In genomic region chr22:27578937-27579617, GRCh38 we compare ENCODE assay signal across 15 cellular contexts.
"Had no signal": no experiment of that assay in that cellular context is flagged by ENCODE, and none has a peak within 500 bp of the region (broad histone marks: within the 10 kb centered on the region; RNA-seq: fewer than 3 reads in every experiment).

No MANE protein-coding gene starts in this region.

- H3K4me1 ChIP-seq: adrenal gland, upper lobe of right lung had no signal

- H3K27ac ChIP-seq: adrenal gland, testis, upper lobe of right lung had no signal

- ATAC-seq: activated T-helper 17 cell treated with anti-CD3 and anti-CD28 coated beads, Interleukin-2, amount 50 U/mL, for 72 hours; natural killer cell; stimulated activated naive CD8-positive, alpha-beta T cell treated with anti-CD3 and anti-CD28 coated beads, Interleukin-15, amount 100 ng/mL, for 72 hours; upper lobe of right lung had no signal

- H3K36me3 ChIP-seq: adrenal gland, upper lobe of right lung had no signal

- H3K4me3 ChIP-seq: adrenal gland, testis, upper lobe of right lung had no signal

- H3K27me3 ChIP-seq: testis had no signal

- DNase-seq: activated B cell treated with CpG ODN at 0.5 μM for 24 hours; activated CD4-positive, alpha-beta T cell treated with anti-CD3 and anti-CD28 coated beads, Interleukin-2, amount 10 ng/mL, durations not matched to agents 24 days and 14 days; activated CD8-positive, alpha-beta memory T cell treated with anti-CD3 and anti-CD28 coated beads for 24 hours; activated naive CD4-positive, alpha-beta T cell treated with anti-CD3 and anti-CD28 coated beads, Interleukin-2, amount 10 ng/mL, durations not matched to agents 7 days and 5 days; adrenal gland; effector CD4-positive, alpha-beta T cell; immature natural killer cell; left cardiac atrium; natural killer cell; stimulated activated CD4-positive, alpha-beta T cell treated with anti-CD3 and anti-CD28 coated beads, Interleukin-4, amount 100 ng/mL, for 4 hours; stimulated activated naive CD8-positive, alpha-beta T cell treated with anti-CD3 and anti-CD28 coated beads, Interleukin-15, amount 100 ng/mL, for 72 hours; T-helper 2 cell; testis; upper lobe of right lung had no signal

- H3K9me3 ChIP-seq: adrenal gland, testis, upper lobe of right lung had no signal
